ENCODE assay signal across 8 cellular contexts in genomic region chr6:156395276-156395675, GRCh38.
A peak's percentile ranks its signal among the peaks of the same experiment; 100 is the strongest.
DNase-seq lines count a peak whose midpoint lies in the region; ATAC-seq and TF ChIP-seq lines count a peak whose summit lies in the region.

No MANE protein-coding gene starts in this region.

- DNase-seq in GM10248 (ENCODE audit: extremely low spot score) (peak; percentile 32), GM23338 (ENCODE audit: low spot score) (no peak), AG20443 (ENCODE audit: low spot score) (no peak), SKM-1 treated with dmso at 0.1 percent for 144 hours (lab: John Stamatoyannopoulos, UW; ENCODE audit: unreplicated experiment) (no peak)
- DNase-seq in effector CD4-positive, alpha-beta T cell: peak; percentile 8

- H3K4me3 ChIP-seq in GM23338 (no peak overlapping the region), OCI-LY1 (ENCODE audit: low read depth, low read length, poor library complexity, severe bottlenecking) (peak overlapping the region; percentile 62)

- H3K9me3 ChIP-seq in OCI-LY1 (ENCODE audit: low read length): no peaks in the 10 kb centered on the region

- H3K27me3 ChIP-seq in GM23338 (ENCODE audit: insufficient read depth): no peaks in the 10 kb centered on the region; the same call in 1 of the 2 replicates
- H3K27me3 ChIP-seq in OCI-LY1 (ENCODE audit: insufficient read depth, low read length): no peaks in the 10 kb centered on the region

- H3K36me3 Mint-ChIP-seq in GM23338 (ENCODE audit: low read depth): no peaks in the 10 kb centered on the region

- H2AFZ ChIP-seq in GM23338 (no peak overlapping the region), OCI-LY1 (ENCODE audit: low read length) (no peak overlapping the region)

- H3K4me2 ChIP-seq in GM23338 (peak overlapping the region; percentile 69), OCI-LY1 (ENCODE audit: low read length) (peak overlapping the region; percentile 66)

- H3K27ac ChIP-seq in GM23338 (ENCODE audit: low read depth) (no peak overlapping the region), OCI-LY1 (ENCODE audit: low read depth, low read length, poor library complexity, severe bottlenecking) (peak overlapping the region; percentile 97)

- ATAC-seq in GM23338 (no peak), SK-N-SH treated with all-trans-retinoic acid at 6 μM for 48 hours (no peak), HG02970 (IDR thresholded peaks at IDR 0.05; ENCODE audit: low FRiP score, unreplicated experiment) (no peak)

- H3F3A ChIP-seq in GM23338 (replicated peaks; ENCODE audit: low read depth): no peaks in the 10 kb centered on the region
- no peaks in the 10 kb centered on the region for H3F3A ChIP-seq in OCI-LY1 (ENCODE audit: insufficient read depth, low read length)

- peak overlapping the region; percentile 66 for H3K9ac ChIP-seq in OCI-LY1 (ENCODE audit: low read length)

- no peak for TF ChIP-seq CTCF in GM10248 (IDR thresholded peaks at IDR 0.05; ENCODE audit: control extremely low read depth, extremely low read depth, low read depth, missing control alignments)
- no peak for TF ChIP-seq CTCF in GM23338 (conservative IDR thresholded peaks at IDR 0.05; ENCODE audit: low read depth in 2 of 2)
- TF ChIP-seq CTCF in OCI-LY1 (IDR thresholded peaks at IDR 0.05; ENCODE audit: low read length): no peak

- H3K27me3 Mint-ChIP-seq in GM23338 (ENCODE audit: insufficient read depth, low read depth, poor library complexity): peaks cover 2% of the 10 kb centered on the region

- H3K9me3 Mint-ChIP-seq in GM23338: no peaks in the 10 kb centered on the region; the same call in 2 of the 3 replicates

- peaks cover 46% of the 10 kb centered on the region for H3K4me1 Mint-ChIP-seq in GM23338

- H3K4me1 ChIP-seq in GM23338 (ENCODE audit: insufficient read depth) (peaks cover 37% of the 10 kb centered on the region), OCI-LY1 (ENCODE audit: insufficient read depth, low read length, severe bottlenecking) (peaks cover 84% of the 10 kb centered on the region)

- H4K20me1 ChIP-seq in GM23338 (replicated peaks; ENCODE audit: insufficient read depth) (no peaks in the 10 kb centered on the region), OCI-LY1 (ENCODE audit: insufficient read depth, low read length) (no peaks in the 10 kb centered on the region)

- CTCF ChIA-PET in GM10248 (lab: Yijun Ruan, JAX): interaction anchor here (1.3 kb wide), 1 partner anchor 20 kb away, joined by 3 read pairs; no protein-coding TSS in a partner anchor

- no peak overlapping the region for H3K27ac Mint-ChIP-seq in GM23338

- H3K9me2 ChIP-seq in GM23338 (ENCODE audit: insufficient read depth) (peaks cover 6% of the 10 kb centered on the region), OCI-LY1 (ENCODE audit: low read depth, low read length) (no peaks in the 10 kb centered on the region)

- H3K4me3 Mint-ChIP-seq in GM23338: no peak overlapping the region

- H3K79me2 ChIP-seq in GM23338 (replicated peaks; ENCODE audit: insufficient read depth): no peaks in the 10 kb centered on the region
- H3K79me2 ChIP-seq in OCI-LY1 (ENCODE audit: insufficient read depth, low read length): no peaks in the 10 kb centered on the region

- POLR2A ChIA-PET in GM10248 (lab: Yijun Ruan, JAX): no interaction called here

- no peaks in the 10 kb centered on the region for H3K36me3 ChIP-seq in GM23338 (ENCODE audit: insufficient read depth)
- no peaks in the 10 kb centered on the region for H3K36me3 ChIP-seq in OCI-LY1 (ENCODE audit: insufficient read depth, low read length)

TF ChIP-seq in GM23338, 12 proteins besides CTCF, POLR2A, EP300 and RAD21 (continues in another document):
- TF ChIP-seq JUNB (IDR thresholded peaks at IDR 0.05; ENCODE audit: unreplicated experiment) (no peak), EZH2 (IDR thresholded peaks at IDR 0.05; ENCODE audit: low read depth, unreplicated experiment) (no peak), REST (IDR thresholded peaks at IDR 0.05; ENCODE audit: unreplicated experiment) (no peak), POLR2AphosphoS5 (IDR thresholded peaks at IDR 0.05; ENCODE audit: low read depth) (no peak), ZNF331 (CRISPR knock-in tag; IDR thresholded peaks at IDR 0.05; ENCODE audit: low read depth) (no peak), EZH2phosphoT487 (IDR thresholded peaks at IDR 0.05; ENCODE audit: unreplicated experiment) (no peak), ZNF114 (CRISPR knock-in tag; IDR thresholded peaks at IDR 0.05) (no peak), CREB1 (CRISPR knock-in tag; IDR thresholded peaks at IDR 0.05; ENCODE audit: low read depth) (no peak)
- TF ChIP-seq, protein P1, sequence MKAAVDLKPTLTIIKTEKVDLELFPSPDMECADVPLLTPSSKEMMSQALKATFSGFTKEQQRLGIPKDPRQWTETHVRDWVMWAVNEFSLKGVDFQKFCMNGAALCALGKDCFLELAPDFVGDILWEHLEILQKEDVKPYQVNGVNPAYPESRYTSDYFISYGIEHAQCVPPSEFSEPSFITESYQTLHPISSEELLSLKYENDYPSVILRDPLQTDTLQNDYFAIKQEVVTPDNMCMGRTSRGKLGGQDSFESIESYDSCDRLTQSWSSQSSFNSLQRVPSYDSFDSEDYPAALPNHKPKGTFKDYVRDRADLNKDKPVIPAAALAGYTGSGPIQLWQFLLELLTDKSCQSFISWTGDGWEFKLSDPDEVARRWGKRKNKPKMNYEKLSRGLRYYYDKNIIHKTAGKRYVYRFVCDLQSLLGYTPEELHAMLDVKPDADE (IDR thresholded peaks at IDR 0.05): no peak

TF ChIP-seq in SK-N-SH treated with all-trans-retinoic acid at 6 μM for 48 hours, 23 proteins besides CTCF, POLR2A, EP300 and RAD21 (continues in another document):
- TF ChIP-seq PPARA (CRISPR knock-in tag; IDR thresholded peaks at IDR 0.05; ENCODE audit: borderline replicate concordance): no peak
- TF ChIP-seq ESRRG (CRISPR knock-in tag; IDR thresholded peaks at IDR 0.05): no peak
- TF ChIP-seq ARNTL (CRISPR knock-in tag; IDR thresholded peaks at IDR 0.05; ENCODE audit: borderline replicate concordance, low read depth): no peak
- no peak for TF ChIP-seq CSDC2 (CRISPR knock-in tag; IDR thresholded peaks at IDR 0.05)
- no peak for TF ChIP-seq ZFP30 (CRISPR knock-in tag; IDR thresholded peaks at IDR 0.05)
- TF ChIP-seq ZNF565 (CRISPR knock-in tag; conservative IDR thresholded peaks at IDR 0.05; ENCODE audit: low read depth): no peak
- no peak for TF ChIP-seq ZNF70 (CRISPR knock-in tag; IDR thresholded peaks at IDR 0.05)
- no peak for TF ChIP-seq OSR1 (CRISPR knock-in tag; IDR thresholded peaks at IDR 0.05)
- TF ChIP-seq, protein P2, sequence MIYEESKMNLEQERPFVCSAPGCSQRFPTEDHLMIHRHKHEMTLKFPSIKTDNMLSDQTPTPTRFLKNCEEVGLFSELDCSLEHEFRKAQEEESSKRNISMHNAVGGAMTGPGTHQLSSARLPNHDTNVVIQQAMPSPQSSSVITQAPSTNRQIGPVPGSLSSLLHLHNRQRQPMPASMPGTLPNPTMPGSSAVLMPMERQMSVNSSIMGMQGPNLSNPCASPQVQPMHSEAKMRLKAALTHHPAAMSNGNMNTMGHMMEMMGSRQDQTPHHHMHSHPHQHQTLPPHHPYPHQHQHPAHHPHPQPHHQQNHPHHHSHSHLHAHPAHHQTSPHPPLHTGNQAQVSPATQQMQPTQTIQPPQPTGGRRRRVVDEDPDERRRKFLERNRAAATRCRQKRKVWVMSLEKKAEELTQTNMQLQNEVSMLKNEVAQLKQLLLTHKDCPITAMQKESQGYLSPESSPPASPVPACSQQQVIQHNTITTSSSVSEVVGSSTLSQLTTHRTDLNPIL (CRISPR knock-in tag; IDR thresholded peaks at IDR 0.05; ENCODE audit: low read depth): no peak
- TF ChIP-seq, protein P3, sequence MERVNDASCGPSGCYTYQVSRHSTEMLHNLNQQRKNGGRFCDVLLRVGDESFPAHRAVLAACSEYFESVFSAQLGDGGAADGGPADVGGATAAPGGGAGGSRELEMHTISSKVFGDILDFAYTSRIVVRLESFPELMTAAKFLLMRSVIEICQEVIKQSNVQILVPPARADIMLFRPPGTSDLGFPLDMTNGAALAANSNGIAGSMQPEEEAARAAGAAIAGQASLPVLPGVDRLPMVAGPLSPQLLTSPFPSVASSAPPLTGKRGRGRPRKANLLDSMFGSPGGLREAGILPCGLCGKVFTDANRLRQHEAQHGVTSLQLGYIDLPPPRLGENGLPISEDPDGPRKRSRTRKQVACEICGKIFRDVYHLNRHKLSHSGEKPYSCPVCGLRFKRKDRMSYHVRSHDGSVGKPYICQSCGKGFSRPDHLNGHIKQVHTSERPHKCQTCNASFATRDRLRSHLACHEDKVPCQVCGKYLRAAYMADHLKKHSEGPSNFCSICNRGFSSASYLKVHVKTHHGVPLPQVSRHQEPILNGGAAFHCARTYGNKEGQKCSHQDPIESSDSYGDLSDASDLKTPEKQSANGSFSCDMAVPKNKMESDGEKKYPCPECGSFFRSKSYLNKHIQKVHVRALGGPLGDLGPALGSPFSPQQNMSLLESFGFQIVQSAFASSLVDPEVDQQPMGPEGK (CRISPR knock-in tag; IDR thresholded peaks at IDR 0.05; ENCODE audit: borderline replicate concordance): no peak
- TF ChIP-seq POU6F1 (CRISPR knock-in tag; IDR thresholded peaks at IDR 0.05; ENCODE audit: borderline replicate concordance, low read depth): no peak
- TF ChIP-seq ZC3H10 (CRISPR knock-in tag; IDR thresholded peaks at IDR 0.05): no peak
- no peak for TF ChIP-seq ZNF8 (CRISPR knock-in tag; IDR thresholded peaks at IDR 0.05)
- no peak for TF ChIP-seq TOX (CRISPR knock-in tag; IDR thresholded peaks at IDR 0.05; ENCODE audit: borderline replicate concordance)

Comparison
In these comparisons a context has a peak if more than half of its experiments do, and no peak if none do; other contexts are left out.
1. DNase-seq: peak in GM10248 (single experiment) and effector CD4-positive, alpha-beta T cell (single experiment); none in GM23338 (single experiment), AG20443 (single experiment) and SKM-1 treated with dmso at 0.1 percent for 144 hours (single experiment).